Comparison of ENCODE assay signal across 1 cellular context in the genomic region with DNA sequence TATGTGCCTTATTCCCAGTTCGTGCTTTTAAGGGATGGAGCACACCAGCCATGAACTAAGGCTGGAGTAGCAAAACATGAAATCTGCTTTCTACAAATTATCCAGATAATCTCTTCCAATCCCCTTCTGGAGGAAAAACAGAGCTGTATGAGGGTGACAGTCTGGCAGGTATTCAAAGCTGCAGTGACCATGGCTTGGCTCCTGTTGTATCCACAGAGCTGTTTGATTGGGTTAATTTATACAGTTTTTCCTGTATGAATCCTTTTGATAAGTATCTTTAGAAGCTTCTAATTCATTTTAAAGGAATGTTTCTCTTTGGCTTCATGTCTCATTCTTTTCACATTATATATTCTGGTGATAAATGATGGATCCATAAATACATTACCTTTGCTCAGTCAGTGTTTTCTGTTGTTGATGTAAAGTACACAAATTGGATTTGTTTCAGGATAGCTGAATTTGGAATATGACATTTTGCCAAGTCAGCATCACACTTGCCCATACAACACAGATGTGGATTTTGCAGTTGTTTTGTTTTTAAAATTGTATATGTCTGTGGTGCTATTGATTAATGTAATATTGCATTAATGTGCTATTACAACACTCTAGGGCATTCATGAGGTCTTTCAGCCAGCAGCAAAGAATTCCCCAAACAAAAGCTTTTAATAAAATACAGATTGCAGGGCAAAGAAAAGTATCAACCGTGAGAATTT.
TF ChIP-seq lines count a peak whose summit lies in the region.

No MANE protein-coding gene starts in this region.

TF ChIP-seq in SK-N-SH treated with all-trans-retinoic acid at 6 μM for 48 hours, 23 proteins besides CTCF, POLR2A, EP300 and RAD21 (continued from another document):
- no peak for TF ChIP-seq ZNF565 (CRISPR knock-in tag; conservative IDR thresholded peaks at IDR 0.05; ENCODE audit: low read depth)
- TF ChIP-seq TCF4 (CRISPR knock-in tag; IDR thresholded peaks at IDR 0.05; ENCODE audit: borderline replicate concordance), result peak; percentile 72
- TF ChIP-seq ISL1 (CRISPR knock-in tag; IDR thresholded peaks at IDR 0.05), result peak; percentile 66
TF ChIP-seq in SK-N-SH treated with all-trans-retinoic acid at 6 μM for 48 hours: peak in this region for 3.
